Comparison of ENCODE assay signal across 9 cellular contexts in genomic region chr10:451021-451471, GRCh38.
DNase-seq lines count a peak whose midpoint lies in the region; ATAC-seq and TF ChIP-seq lines count a peak whose summit lies in the region.
"Had no signal": no experiment of that assay in that cellular context is flagged by ENCODE, and none has a peak within 500 bp of the region (broad histone marks: within the 10 kb centered on the region; RNA-seq: fewer than 3 reads in every experiment).

No MANE protein-coding gene starts in this region.

- no peaks in the 10 kb centered on the region for H3K9me3 ChIP-seq in upper lobe of left lung
- no peaks in the 10 kb centered on the region for H3K9me3 ChIP-seq in body of pancreas

- no peak overlapping the region for H3K27ac ChIP-seq in upper lobe of left lung
- H3K27ac ChIP-seq in body of pancreas: no peak overlapping the region
- H3K27ac ChIP-seq: SK-N-MC had no signal

- no peak for TF ChIP-seq EP300 in upper lobe of left lung (IDR thresholded peaks at IDR 0.05)

- DNase-seq in activated CD8-positive, alpha-beta memory T cell treated with anti-CD3 and anti-CD28 coated beads, Interleukin-2, amount 50 U/mL, for 48 hours: peak; percentile 67
- DNase-seq in myocyte (ENCODE audit: low read depth) (peak; percentile 73), upper lobe of left lung (no peak), body of pancreas (no peak), cortex of kidney (lab: John Stamatoyannopoulos, UW) (no peak)

- no peaks in the 10 kb centered on the region for H3K36me3 ChIP-seq in upper lobe of left lung
- no peaks in the 10 kb centered on the region for H3K36me3 ChIP-seq in body of pancreas (replicated peaks in 1 of 2; ENCODE audit: insufficient read depth in 1 of 2, low read depth in 2 of 2)

- TF ChIP-seq POLR2A in upper lobe of left lung (IDR thresholded peaks at IDR 0.05): no peak
- no peak for TF ChIP-seq POLR2A in body of pancreas (IDR thresholded peaks at IDR 0.05)

- 71 to 73% methylated on average over 11 of the region's 11 CpGs for WGBS in upper lobe of left lung, 2 donors
- WGBS in body of pancreas, 2 donors: 71 to 85% methylated on average over 11 of the region's 11 CpGs

- H3K4me3 ChIP-seq in upper lobe of left lung (no peak overlapping the region), body of pancreas (no peak overlapping the region)
- H3K4me3 ChIP-seq: SK-N-MC had no signal

- intact Hi-C loops in body of pancreas (cut with DNase I): no loop called here

- ATAC-seq in GM19463 (IDR thresholded peaks at IDR 0.05; ENCODE audit: unreplicated experiment) (peak; percentile 97), HG03575 (IDR thresholded peaks at IDR 0.05; ENCODE audit: extremely low read depth, insufficient number of reproducible peaks, low FRiP score, unreplicated experiment) (peak; percentile 90), upper lobe of left lung (ENCODE audit: low FRiP score in 2 of 2) (peak; percentile 32 to 65), body of pancreas (no peak), HG02588 (IDR thresholded peaks at IDR 0.05; ENCODE audit: unreplicated experiment) (no peak)

- H3K4me1 ChIP-seq in upper lobe of left lung (no peaks in the 10 kb centered on the region), body of pancreas (peaks cover 7% of the 10 kb centered on the region)

- TF ChIP-seq CTCF in upper lobe of left lung (IDR thresholded peaks at IDR 0.05) (no peak), body of pancreas (IDR thresholded peaks at IDR 0.05) (no peak)

- H3K27me3 ChIP-seq in upper lobe of left lung (no peaks in the 10 kb centered on the region), body of pancreas (no peaks in the 10 kb centered on the region)

Comparison
In these comparisons a context has a peak if more than half of its experiments do, and no peak if none do; other contexts are left out.
1. ATAC-seq: peak in GM19463 (single experiment), HG03575 (single experiment) and upper lobe of left lung (2 of 2); none in body of pancreas (single experiment) and HG02588 (single experiment).
2. DNase-seq: peak in activated CD8-positive, alpha-beta memory T cell treated with anti-CD3 and anti-CD28 coated beads, Interleukin-2, amount 50 U/mL, for 48 hours (single experiment) and myocyte (single experiment); none in upper lobe of left lung (0 of 2), body of pancreas (0 of 4) and cortex of kidney (single experiment).